In the genomic region with DNA sequence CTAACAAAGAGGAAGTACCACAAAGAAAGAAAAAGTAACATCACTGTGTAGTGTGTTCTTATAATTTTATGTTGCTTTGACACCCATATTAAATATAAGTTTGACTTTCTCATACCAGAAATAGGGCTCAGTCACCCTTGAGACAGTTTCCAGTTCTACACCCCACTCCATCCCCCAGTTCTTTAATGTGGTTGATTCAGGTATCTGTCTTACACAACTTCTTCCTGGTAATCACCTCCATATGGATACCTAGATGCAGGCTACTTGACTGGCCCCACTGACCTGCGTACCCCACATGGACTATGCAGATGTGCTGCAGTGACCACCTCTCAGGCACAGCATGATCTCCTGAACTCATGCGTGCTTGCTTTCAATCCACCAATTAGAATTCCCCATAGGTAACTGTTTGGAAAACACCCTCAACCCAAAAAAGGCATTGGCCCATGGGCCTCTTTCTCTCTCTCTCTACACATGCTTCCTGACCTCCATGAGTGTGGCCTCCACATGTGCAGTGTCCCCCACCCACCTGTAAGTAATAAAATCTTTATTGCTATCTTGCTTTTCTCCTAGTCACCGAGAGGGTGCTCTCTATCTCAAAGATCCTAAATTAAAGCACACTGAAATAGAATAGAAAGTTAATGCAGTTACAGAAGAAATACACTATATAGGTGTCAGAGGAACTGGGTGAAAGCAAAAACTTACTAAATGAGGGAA, we compare ENCODE assay signal across 15 cellular contexts.
DNase-seq lines count a peak whose midpoint lies in the region; ATAC-seq and TF ChIP-seq lines count a peak whose summit lies in the region.
"Had no signal": no experiment of that assay in that cellular context is flagged by ENCODE, and none has a peak within 500 bp of the region (broad histone marks: within the 10 kb centered on the region; RNA-seq: fewer than 3 reads in every experiment).

No MANE protein-coding gene starts in this region.

- no peaks in the 10 kb centered on the region for H3K27me3 ChIP-seq in CD4-positive, alpha-beta memory T cell (ENCODE audit: insufficient read depth, low read length)
- H3K27me3 ChIP-seq in HCT116 (ENCODE audit: insufficient read depth, low read length): no peaks in the 10 kb centered on the region
- H3K27me3 ChIP-seq: stomach had no signal

- no TSS peak for BruUV-seq in HCT116 (replicated peaks; lab: Mats Ljungman, UMichigan)

- H3K4me1 Mint-ChIP-seq in CD4-positive, alpha-beta memory T cell: peaks cover 7 to 16% (median 11%) of the 10 kb centered on the region in 4 donors
- H3K4me1 Mint-ChIP-seq in memory B cell: peaks cover 14% of the 10 kb centered on the region

- no peaks in the 10 kb centered on the region for H3K9me2 ChIP-seq in HCT116 (ENCODE audit: insufficient read depth)

- H2AFZ ChIP-seq in HCT116 (ENCODE audit: low read depth, low read length, poor library complexity, severe bottlenecking): no peak overlapping the region

- ATAC-seq in HCT116 (peak; percentile 34; the same call in 1 of the 2 replicates), memory B cell (ENCODE audit: low read depth) (no peak), GM21576 (IDR thresholded peaks at IDR 0.05; ENCODE audit: unreplicated experiment) (no peak), GM18873 (IDR thresholded peaks at IDR 0.05; ENCODE audit: low FRiP score, unreplicated experiment) (no peak)
- peak in 1 of 2 donors; percentile 22 for ATAC-seq in activated naive CD4-positive, alpha-beta T cell treated with anti-CD3 and anti-CD28 coated beads, Interleukin-2, amount 50 U/mL, for 72 hours
- ATAC-seq: sciatic nerve had no signal

- TF ChIP-seq POLR2A in HCT116 (IDR thresholded peaks at IDR 0.05; ENCODE audit: borderline replicate concordance, extremely low read depth, insufficient read depth, insufficient read length): no peak

- no peak overlapping the region for H3K27ac ChIP-seq in CD4-positive, alpha-beta memory T cell (ENCODE audit: low read depth, low read length)
- no peak overlapping the region for H3K27ac ChIP-seq in HCT116 (ENCODE audit: low read depth, low read length)
- H3K27ac ChIP-seq: stomach had no signal

- no peak overlapping the region for H3K9ac ChIP-seq in HCT116 (ENCODE audit: low read length)

- TF ChIP-seq RAD21 in HCT116 (IDR thresholded peaks at IDR 0.05; ENCODE audit: low read depth): 0 out of 2 replicates have a peak, but pooled peaks have one; percentile 11

- no peaks in the 10 kb centered on the region for H3K27me3 Mint-ChIP-seq in CD4-positive, alpha-beta memory T cell
- H3K27me3 Mint-ChIP-seq in memory B cell: no peaks in the 10 kb centered on the region

- no peak overlapping the region for H3K4me3 Mint-ChIP-seq in CD4-positive, alpha-beta memory T cell
- H3K4me3 Mint-ChIP-seq in memory B cell: no peak overlapping the region

- RAD21 ChIA-PET in HCT116 (lab: Charles Lee; ENCODE audit: low non-redundant PET in 1 of 2, low total read pairs in 2 of 2, uncharacterized antibody in 2 of 2, unreplicated experiment in 2 of 2): no interaction called here

- H3K36me3 Mint-ChIP-seq in CD4-positive, alpha-beta memory T cell: peaks cover 29 to 63% of the 10 kb centered on the region in 2 donors
- peaks cover 5 to 8% of the 10 kb centered on the region in 2 donors for H3K36me3 Mint-ChIP-seq in activated naive CD4-positive, alpha-beta T cell treated with anti-CD3 and anti-CD28 coated beads, Interleukin-2, amount 50 U/mL, for 72 hours
- peaks cover 33% of the 10 kb centered on the region for H3K36me3 Mint-ChIP-seq in memory B cell

- no peaks in the 10 kb centered on the region for H4K20me1 ChIP-seq in HCT116 (ENCODE audit: insufficient read depth)

- no peaks in the 10 kb centered on the region for H3K9me3 Mint-ChIP-seq in CD4-positive, alpha-beta memory T cell
- no peaks in the 10 kb centered on the region for H3K9me3 Mint-ChIP-seq in activated naive CD4-positive, alpha-beta T cell treated with anti-CD3 and anti-CD28 coated beads, Interleukin-2, amount 50 U/mL, for 72 hours
- no peaks in the 10 kb centered on the region for H3K9me3 Mint-ChIP-seq in memory B cell

- no peak overlapping the region for H3K4me3 ChIP-seq in CD4-positive, alpha-beta memory T cell (ENCODE audit: low read length in 2 of 2)
- H3K4me3 ChIP-seq in HCT116 (replicated peaks in 1 of 2; ENCODE audit: low read depth in 1 of 2, low read length in 2 of 2): no peak overlapping the region
- H3K4me3 ChIP-seq: stomach had no signal

- no peak for DNase-seq in CD4-positive, alpha-beta memory T cell
- DNase-seq in HCT116 (ENCODE audit: low read depth, low spot score): no peak
- DNase-seq in activated naive CD4-positive, alpha-beta T cell treated with anti-CD3 and anti-CD28 coated beads, Interleukin-2, amount 50 U/mL, for 72 hours (ENCODE audit: low spot score in 2 of 2): no peak
- no peak for DNase-seq in memory B cell (ENCODE audit: low spot score in 2 of 2)
- no peak for DNase-seq in AG08395 (ENCODE audit: low spot score)
- DNase-seq: activated CD4-positive, alpha-beta T cell treated with anti-CD3 and anti-CD28 coated beads for 48 hours; activated gamma-delta T cell treated with Interleukin-2 at 50 U/mL for 16 hours; cerebellar nuclear complex; erythroblast; NCI-H1436 treated with DMSO at 0.1 percent for 48 hours; NCI-H524 treated with DMSO at 0.1 percent for 48 hours; stomach had no signal

- H3K27ac Mint-ChIP-seq in CD4-positive, alpha-beta memory T cell: peak overlapping the region in 6 of 7 donors; percentile 6 to 89 (median 68)
- peak overlapping the region; percentile 55 to 94 for H3K27ac Mint-ChIP-seq in activated naive CD4-positive, alpha-beta T cell treated with anti-CD3 and anti-CD28 coated beads, Interleukin-2, amount 50 U/mL, for 72 hours
- H3K27ac Mint-ChIP-seq in memory B cell: peak overlapping the region; percentile 65

- CTCF ChIA-PET in CD4-positive, alpha-beta memory T cell (lab: Charles Lee; ENCODE audit: partially characterized antibody): no interaction called here
- CTCF ChIA-PET in HCT116 (lab: Charles Lee): no interaction called here

- peak overlapping the region; percentile 22 for H3K4me2 ChIP-seq in HCT116 (ENCODE audit: low read length)

- intact Hi-C loops in CD4-positive, alpha-beta memory T cell (cut with micrococcal nuclease): no loop called here
- intact Hi-C loops in HCT116 (cut with micrococcal nuclease): no loop called here

- peaks cover 17% of the 10 kb centered on the region for H3K36me3 ChIP-seq in CD4-positive, alpha-beta memory T cell (ENCODE audit: insufficient read depth, low read length)
- H3K36me3 ChIP-seq in HCT116 (ENCODE audit: control insufficient read depth in 1 of 2, insufficient read depth in 2 of 2, low read length in 2 of 2): peaks cover 0 to 3% of the 10 kb centered on the region in 2 experiments; a peak in 2 of 4 replicates

- no peaks in the 10 kb centered on the region for H3K4me1 ChIP-seq in CD4-positive, alpha-beta memory T cell (ENCODE audit: insufficient read depth, low read length)
- peaks cover 0 to 15% of the 10 kb centered on the region in 2 experiments; a peak in 2 of 4 replicates for H3K4me1 ChIP-seq in HCT116 (ENCODE audit: control insufficient read depth in 1 of 2, insufficient read depth in 2 of 2, low read length in 2 of 2)
- H3K4me1 ChIP-seq: stomach had no signal

- H3K9me3 ChIP-seq in CD4-positive, alpha-beta memory T cell (ENCODE audit: control insufficient read depth in 1 of 2, low read length in 2 of 2): no peaks in the 10 kb centered on the region
- H3K9me3 ChIP-seq in HCT116 (ENCODE audit: control insufficient read depth in 1 of 2, insufficient read depth in 1 of 2, low read depth in 1 of 2, low read length in 2 of 2): no peaks in the 10 kb centered on the region
- H3K9me3 ChIP-seq: stomach had no signal

- POLR2A ChIA-PET in CD4-positive, alpha-beta memory T cell (lab: Charles Lee; ENCODE audit: partially characterized antibody): no interaction called here
- POLR2A ChIA-PET in HCT116 (lab: Charles Lee): no interaction called here

- TF ChIP-seq CTCF in HCT116 (IDR thresholded peaks at IDR 0.05 in 2 of 3, conservative IDR thresholded peaks at IDR 0.05 in 1 of 3; ENCODE audit: borderline replicate concordance in 1 of 3, insufficient read depth in 1 of 3, low read depth in 2 of 3, low read length in 2 of 3): 0 out of 6 replicates have a peak, but pooled peaks of 1 of the 3 experiments have one; percentile 8

- no peaks in the 10 kb centered on the region for H3K79me2 ChIP-seq in HCT116 (ENCODE audit: insufficient read depth, low read length)

TF ChIP-seq in HCT116, 20 proteins besides CTCF, POLR2A, EP300 and RAD21 (continues in another document):
- TF ChIP-seq EZH2phosphoT487 (IDR thresholded peaks at IDR 0.05; ENCODE audit: borderline replicate concordance): no peak
- TF ChIP-seq ZNF274 (IDR thresholded peaks at IDR 0.05; ENCODE audit: low read depth, low read length): no peak
- TF ChIP-seq, protein P1, sequence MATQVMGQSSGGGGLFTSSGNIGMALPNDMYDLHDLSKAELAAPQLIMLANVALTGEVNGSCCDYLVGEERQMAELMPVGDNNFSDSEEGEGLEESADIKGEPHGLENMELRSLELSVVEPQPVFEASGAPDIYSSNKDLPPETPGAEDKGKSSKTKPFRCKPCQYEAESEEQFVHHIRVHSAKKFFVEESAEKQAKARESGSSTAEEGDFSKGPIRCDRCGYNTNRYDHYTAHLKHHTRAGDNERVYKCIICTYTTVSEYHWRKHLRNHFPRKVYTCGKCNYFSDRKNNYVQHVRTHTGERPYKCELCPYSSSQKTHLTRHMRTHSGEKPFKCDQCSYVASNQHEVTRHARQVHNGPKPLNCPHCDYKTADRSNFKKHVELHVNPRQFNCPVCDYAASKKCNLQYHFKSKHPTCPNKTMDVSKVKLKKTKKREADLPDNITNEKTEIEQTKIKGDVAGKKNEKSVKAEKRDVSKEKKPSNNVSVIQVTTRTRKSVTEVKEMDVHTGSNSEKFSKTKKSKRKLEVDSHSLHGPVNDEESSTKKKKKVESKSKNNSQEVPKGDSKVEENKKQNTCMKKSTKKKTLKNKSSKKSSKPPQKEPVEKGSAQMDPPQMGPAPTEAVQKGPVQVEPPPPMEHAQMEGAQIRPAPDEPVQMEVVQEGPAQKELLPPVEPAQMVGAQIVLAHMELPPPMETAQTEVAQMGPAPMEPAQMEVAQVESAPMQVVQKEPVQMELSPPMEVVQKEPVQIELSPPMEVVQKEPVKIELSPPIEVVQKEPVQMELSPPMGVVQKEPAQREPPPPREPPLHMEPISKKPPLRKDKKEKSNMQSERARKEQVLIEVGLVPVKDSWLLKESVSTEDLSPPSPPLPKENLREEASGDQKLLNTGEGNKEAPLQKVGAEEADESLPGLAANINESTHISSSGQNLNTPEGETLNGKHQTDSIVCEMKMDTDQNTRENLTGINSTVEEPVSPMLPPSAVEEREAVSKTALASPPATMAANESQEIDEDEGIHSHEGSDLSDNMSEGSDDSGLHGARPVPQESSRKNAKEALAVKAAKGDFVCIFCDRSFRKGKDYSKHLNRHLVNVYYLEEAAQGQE (IDR thresholded peaks at IDR 0.05; ENCODE audit: low read depth): no peak
- TF ChIP-seq SIN3A (IDR thresholded peaks at IDR 0.05; ENCODE audit: low read depth): no peak
- TF ChIP-seq ZFX (IDR thresholded peaks at IDR 0.05): no peak
- TF ChIP-seq CBX3 (IDR thresholded peaks at IDR 0.05; ENCODE audit: low read depth): no peak
- TF ChIP-seq FOSL1 (IDR thresholded peaks at IDR 0.05; ENCODE audit: low read depth): no peak
- no peak for TF ChIP-seq EZH2 (IDR thresholded peaks at IDR 0.05)
- TF ChIP-seq EGR1 (IDR thresholded peaks at IDR 0.05; ENCODE audit: low read depth): no peak
- no peak for TF ChIP-seq JUND (IDR thresholded peaks at IDR 0.05)
